Comparison of ENCODE assay signal across 8 cellular contexts in genomic region chr13:20567881-20568528, GRCh38. TPM values are rescaled to one million over a fixed set of nuclear protein-coding genes. Genes with fewer than 3 reads are reported as not detected.
DNase-seq lines count a peak whose midpoint lies in the region; ATAC-seq, FAIRE-seq and TF ChIP-seq lines count a peak whose summit lies in the region.

No MANE protein-coding gene starts in this region.

- H4K20me1 ChIP-seq in SK-N-SH (ENCODE audit: insufficient read depth): no peaks in the 10 kb centered on the region

- H3K27me3 Mint-ChIP-seq in activated naive CD8-positive, alpha-beta T cell: no peaks in the 10 kb centered on the region

- H3F3A ChIP-seq in SK-N-SH (replicated peaks; ENCODE audit: insufficient read depth): peaks cover 19% of the 10 kb centered on the region

- peaks cover 8% of the 10 kb centered on the region for H3K36me3 Mint-ChIP-seq in activated naive CD8-positive, alpha-beta T cell

- H3K27ac ChIP-seq in SK-N-SH (ENCODE audit: low read depth in 2 of 2, low read length in 1 of 2): peak overlapping the region; percentile 93 to 94
- peak overlapping the region; percentile 92 for H3K27ac ChIP-seq in stomach smooth muscle (ENCODE audit: low read length)

- H3K9ac ChIP-seq in SK-N-SH (peak overlapping the region; percentile 86), stomach smooth muscle (ENCODE audit: low read length in 2 of 2) (peak overlapping the region; percentile 88 to 97)

- CTCF ChIA-PET in SK-N-SH (lab: Yijun Ruan, JAX): interaction anchor here (0.6 to 1.3 kb wide), 3 partner anchors 9 to 261 kb away, joined by 3 read pairs; no protein-coding TSS in a partner anchor

- no peak for ATAC-seq in SK-N-SH treated with all-trans-retinoic acid at 6 μM for 48 hours
- no peak for ATAC-seq in HG02610 (IDR thresholded peaks at IDR 0.05; ENCODE audit: unreplicated experiment)

- no peak for TF ChIP-seq RAD21 in SK-N-SH (IDR thresholded peaks at IDR 0.05; ENCODE audit: low read length)

- no peaks in the 10 kb centered on the region for H3K9me2 ChIP-seq in SK-N-SH

- peak overlapping the region; percentile 86 for H3K27ac Mint-ChIP-seq in activated naive CD8-positive, alpha-beta T cell

- H3K4me3 ChIP-seq in SK-N-SH (ENCODE audit: low read depth in 2 of 2, low read length in 1 of 2) (peak overlapping the region; percentile 68 to 88), stomach smooth muscle (ENCODE audit: low read length in 2 of 2) (peak overlapping the region; percentile 81 to 99)

- H3K4me1 Mint-ChIP-seq in activated naive CD8-positive, alpha-beta T cell (ENCODE audit: low read depth): peaks cover 17% of the 10 kb centered on the region

- TF ChIP-seq CTCF in SK-N-SH (IDR thresholded peaks at IDR 0.05): no peak

- H3K4me2 ChIP-seq in SK-N-SH: peak overlapping the region; percentile 83

- H3K4me3 Mint-ChIP-seq in activated naive CD8-positive, alpha-beta T cell: peak overlapping the region; percentile 90

- TF ChIP-seq EP300 in SK-N-SH (IDR thresholded peaks at IDR 0.05; ENCODE audit: borderline replicate concordance in 1 of 2, low read depth in 1 of 2, low read length in 1 of 2): no peak

- FAIRE-seq in islet of Langerhans (lab: Jason Lieb, UNC): peak; percentile 58
- no peak for FAIRE-seq in GM12892 (lab: Jason Lieb, UNC)

- H3K4me1 ChIP-seq in SK-N-SH (ENCODE audit: control insufficient read depth in 1 of 2, insufficient read depth in 2 of 2, low read depth in 1 of 2, low read length in 1 of 2) (peaks cover 4 to 7% of the 10 kb centered on the region in 2 experiments; a peak in 3 of 4 replicates), stomach smooth muscle (ENCODE audit: control insufficient read depth, insufficient read depth, low read length) (peaks cover 8% of the 10 kb centered on the region)

- no peak for DNase-seq in SK-N-SH
- no peak for DNase-seq in GM12892 (ENCODE audit: insufficient read length)
- DNase-seq in cortex of kidney (lab: John Stamatoyannopoulos, UW): no peak

- no peaks in the 10 kb centered on the region for H3K27me3 ChIP-seq in SK-N-SH (ENCODE audit: insufficient read depth)
- H3K27me3 ChIP-seq in stomach smooth muscle (ENCODE audit: control insufficient read depth in 1 of 2, insufficient read depth in 2 of 2, low read length in 2 of 2): no peaks in the 10 kb centered on the region

- H3K9me3 ChIP-seq in SK-N-SH: 0 out of 2 replicates have a peak, but pooled peaks cover 7% of the 10 kb centered on the region
- no peaks in the 10 kb centered on the region for H3K9me3 ChIP-seq in stomach smooth muscle (ENCODE audit: control insufficient read depth in 2 of 2, low read length in 2 of 2)

- peak overlapping the region; percentile 81 for H2AFZ ChIP-seq in SK-N-SH (ENCODE audit: low read depth)

- H3K79me2 ChIP-seq in SK-N-SH (ENCODE audit: insufficient read depth): peaks cover 16% of the 10 kb centered on the region

- TF ChIP-seq POLR2A in GM12892 (IDR thresholded peaks at IDR 0.05; ENCODE audit: low read depth, low read length): no peak

- peaks cover 3% of the 10 kb centered on the region for H3K9me3 Mint-ChIP-seq in activated naive CD8-positive, alpha-beta T cell (ENCODE audit: low read depth)

- POLR2A ChIA-PET in SK-N-SH (lab: Yijun Ruan, JAX): no interaction called here

- H3K36me3 ChIP-seq in SK-N-SH (replicated peaks in 1 of 2; ENCODE audit: control insufficient read depth in 1 of 2, insufficient read depth in 2 of 2, low read length in 1 of 2): peaks cover 0 to 6% of the 10 kb centered on the region in 2 experiments
- H3K36me3 ChIP-seq in stomach smooth muscle (ENCODE audit: control insufficient read depth in 2 of 2, insufficient read depth in 2 of 2, low read length in 2 of 2): no peaks in the 10 kb centered on the region

- 34% methylated on average over 9 of the region's 9 CpGs for WGBS in SK-N-SH (ENCODE audit: low lambda C conversion rate)

TF ChIP-seq in SK-N-SH, 30 proteins besides CTCF, POLR2A, EP300 and RAD21 (continues in another document):
- TF ChIP-seq RXRA (IDR thresholded peaks at IDR 0.05; ENCODE audit: borderline replicate concordance, low read depth): no peak
- no peak for TF ChIP-seq NRF1 (IDR thresholded peaks at IDR 0.05; ENCODE audit: low read depth, low read length)
- TF ChIP-seq RCOR1 (IDR thresholded peaks at IDR 0.05; ENCODE audit: low read length): no peak
- TF ChIP-seq, protein P1, sequence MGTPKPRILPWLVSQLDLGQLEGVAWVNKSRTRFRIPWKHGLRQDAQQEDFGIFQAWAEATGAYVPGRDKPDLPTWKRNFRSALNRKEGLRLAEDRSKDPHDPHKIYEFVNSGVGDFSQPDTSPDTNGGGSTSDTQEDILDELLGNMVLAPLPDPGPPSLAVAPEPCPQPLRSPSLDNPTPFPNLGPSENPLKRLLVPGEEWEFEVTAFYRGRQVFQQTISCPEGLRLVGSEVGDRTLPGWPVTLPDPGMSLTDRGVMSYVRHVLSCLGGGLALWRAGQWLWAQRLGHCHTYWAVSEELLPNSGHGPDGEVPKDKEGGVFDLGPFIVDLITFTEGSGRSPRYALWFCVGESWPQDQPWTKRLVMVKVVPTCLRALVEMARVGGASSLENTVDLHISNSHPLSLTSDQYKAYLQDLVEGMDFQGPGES (IDR thresholded peaks at IDR 0.05; ENCODE audit: low read depth, low read length): no peak
- no peak for TF ChIP-seq POLR2AphosphoS5 (IDR thresholded peaks at IDR 0.05; ENCODE audit: low read depth, low read length)
- TF ChIP-seq SIN3A (IDR thresholded peaks at IDR 0.05; ENCODE audit: borderline replicate concordance, low read depth, low read length): no peak

TF ChIP-seq in SK-N-SH treated with all-trans-retinoic acid at 6 μM for 48 hours, 23 proteins besides CTCF, POLR2A, EP300 and RAD21:
- TF ChIP-seq PPARA (CRISPR knock-in tag; IDR thresholded peaks at IDR 0.05; ENCODE audit: borderline replicate concordance) (no peak), ISL1 (CRISPR knock-in tag; IDR thresholded peaks at IDR 0.05) (no peak), ZFP30 (CRISPR knock-in tag; IDR thresholded peaks at IDR 0.05) (no peak), ZNF8 (CRISPR knock-in tag; IDR thresholded peaks at IDR 0.05) (no peak), TOX (CRISPR knock-in tag; IDR thresholded peaks at IDR 0.05; ENCODE audit: borderline replicate concordance) (no peak), ZFP3 (CRISPR knock-in tag; IDR thresholded peaks at IDR 0.05) (no peak), SNAI2 (CRISPR knock-in tag; IDR thresholded peaks at IDR 0.05) (no peak), ARNTL (CRISPR knock-in tag; IDR thresholded peaks at IDR 0.05; ENCODE audit: borderline replicate concordance, low read depth) (no peak), GLIS3 (CRISPR knock-in tag; IDR thresholded peaks at IDR 0.05) (no peak), BACH2 (CRISPR knock-in tag; IDR thresholded peaks at IDR 0.05; ENCODE audit: borderline replicate concordance) (no peak), ZNF70 (CRISPR knock-in tag; IDR thresholded peaks at IDR 0.05) (no peak), ZNF565 (CRISPR knock-in tag; conservative IDR thresholded peaks at IDR 0.05; ENCODE audit: low read depth) (no peak), ZC3H10 (CRISPR knock-in tag; IDR thresholded peaks at IDR 0.05) (no peak), PATZ1 (CRISPR knock-in tag; IDR thresholded peaks at IDR 0.05; ENCODE audit: borderline replicate concordance) (no peak)

RNA-seq across cellular contexts. Expression of gene IFT88, which starts 1.0 kb away (rescaled TPM):
- 6.2 and 7.2 TPM in 2 replicates for polyA plus RNA-seq in SK-N-SH (2012; rRNA removed)
- 6.9 and 9.3 TPM in 2 replicates for polyA plus RNA-seq in SK-N-SH (2012; cell fraction: cytosol; rRNA removed)
- 7.3 and 14.6 TPM in 2 replicates for polyA plus RNA-seq in SK-N-SH (2012; cell fraction: nucleus; rRNA removed)
- 4.9 TPM for polyA plus RNA-seq in GM12892 (2012; ENCODE audit: missing spikeins)

RNA-seq across cellular contexts. Expression of gene CRYL1, which starts 42.3 kb away (rescaled TPM):
- 34.8 and 35.6 TPM in 2 replicates for polyA plus RNA-seq in SK-N-SH (2012; rRNA removed)
- polyA plus RNA-seq in SK-N-SH (2012; cell fraction: cytosol; rRNA removed): 29.7 and 34.1 TPM in 2 replicates
- 17.4 and 17.5 TPM in 2 replicates for polyA plus RNA-seq in SK-N-SH (2012; cell fraction: nucleus; rRNA removed)
- 10.7 TPM for polyA plus RNA-seq in GM12892 (2012; ENCODE audit: missing spikeins)
